In genomic region chr12:958449-959123, GRCh38 we compare ENCODE assay signal across 12 cellular contexts. TPM values are rescaled to one million over a fixed set of nuclear protein-coding genes. Genes with fewer than 3 reads are reported as not detected.
DNase-seq lines count a peak whose midpoint lies in the region; ATAC-seq, FAIRE-seq and TF ChIP-seq lines count a peak whose summit lies in the region.
"Had no signal": no experiment of that assay in that cellular context is flagged by ENCODE, and none has a peak within 500 bp of the region (broad histone marks: within the 10 kb centered on the region; RNA-seq: fewer than 3 reads in every experiment).

No MANE protein-coding gene starts in this region.

- no peaks in the 10 kb centered on the region for H3K9me3 Mint-ChIP-seq in osteocyte (ENCODE audit: unreplicated experiment)
- no peaks in the 10 kb centered on the region for H3K9me3 Mint-ChIP-seq in T-helper 2 cell treated with Interferon-gamma antibody and Interleukin-4, amounts not matched to agents 5 μg/mL and 100 μg/mL, for 36 hours

- H3K4me1 Mint-ChIP-seq in osteocyte (ENCODE audit: unreplicated experiment), result peaks cover 15% of the 10 kb centered on the region
- peaks cover 2% of the 10 kb centered on the region for H3K4me1 Mint-ChIP-seq in T-helper 2 cell treated with Interferon-gamma antibody and Interleukin-4, amounts not matched to agents 5 μg/mL and 100 μg/mL, for 36 hours (ENCODE audit: low read depth)

- H3K27me3 Mint-ChIP-seq in osteocyte (ENCODE audit: unreplicated experiment), result no peaks in the 10 kb centered on the region
- no peaks in the 10 kb centered on the region for H3K27me3 Mint-ChIP-seq in T-helper 2 cell treated with Interferon-gamma antibody and Interleukin-4, amounts not matched to agents 5 μg/mL and 100 μg/mL, for 36 hours (ENCODE audit: low read depth)

- peaks cover 8% of the 10 kb centered on the region for H3K4me1 ChIP-seq in OCI-LY3 (ENCODE audit: low read length)
- H3K4me1 ChIP-seq: ascending aorta had no signal

- no peak for DNase-seq in osteocyte (ENCODE audit: extremely low spot score, unreplicated experiment)
- DNase-seq in T-helper 2 cell treated with Interferon-gamma antibody and Interleukin-4, amounts not matched to agents 5 μg/mL and 100 μg/mL, for 36 hours (ENCODE audit: low spot score), result no peak
- no peak for DNase-seq in NOMO-1 (lab: John Stamatoyannopoulos, UW; ENCODE audit: unreplicated experiment in 2 of 2)
- DNase-seq in RCC 7860 (ENCODE audit: low spot score), result no peak
- DNase-seq: foreskin melanocyte; stimulated activated CD4-positive, alpha-beta T cell treated with anti-CD3 and anti-CD28 coated beads, Interleukin-1b, Interleukin-23, amount 100 ng/mL, for 48 hours; tibial artery had no signal

- no peaks in the 10 kb centered on the region for H3K36me3 ChIP-seq in OCI-LY3 (replicated peaks; ENCODE audit: low read depth, low read length)
- H3K36me3 ChIP-seq: ascending aorta, tibial artery had no signal

- H3K79me2 ChIP-seq in OCI-LY3 (ENCODE audit: low read length), result no peaks in the 10 kb centered on the region

- H3K4me2 ChIP-seq in OCI-LY3 (ENCODE audit: low read length), result peak overlapping the region; percentile 52

- H3K4me3 ChIP-seq in OCI-LY3 (ENCODE audit: low read length), result peak overlapping the region; percentile 33
- H3K4me3 ChIP-seq: ascending aorta, tibial artery had no signal

- FAIRE-seq in RCC 7860 (lab: Jason Lieb, UNC), result no peak

- no peaks in the 10 kb centered on the region for H3K27me3 ChIP-seq in OCI-LY3 (ENCODE audit: low read depth, low read length)
- H3K27me3 ChIP-seq: ascending aorta, tibial artery had no signal

- no peaks in the 10 kb centered on the region for H4K20me1 ChIP-seq in OCI-LY3 (ENCODE audit: insufficient read depth, low read length)

- H3K27ac ChIP-seq in OCI-LY3 (ENCODE audit: low read length), result no peak overlapping the region
- H3K27ac ChIP-seq: ascending aorta, tibial artery had no signal

- H3K27ac Mint-ChIP-seq in osteocyte (ENCODE audit: unreplicated experiment), result peak overlapping the region; percentile 13
- no peak overlapping the region for H3K27ac Mint-ChIP-seq in T-helper 2 cell treated with Interferon-gamma antibody and Interleukin-4, amounts not matched to agents 5 μg/mL and 100 μg/mL, for 36 hours

- H2AFZ ChIP-seq in OCI-LY3 (ENCODE audit: low read depth, low read length), result peak overlapping the region; percentile 90

- H3K36me3 Mint-ChIP-seq in osteocyte (ENCODE audit: unreplicated experiment), result no peaks in the 10 kb centered on the region
- no peaks in the 10 kb centered on the region for H3K36me3 Mint-ChIP-seq in T-helper 2 cell treated with Interferon-gamma antibody and Interleukin-4, amounts not matched to agents 5 μg/mL and 100 μg/mL, for 36 hours (ENCODE audit: low read depth)

- H3K9ac ChIP-seq in OCI-LY3 (ENCODE audit: low read length), result no peak overlapping the region

- TF ChIP-seq CTCF in OCI-LY3 (IDR thresholded peaks at IDR 0.05; ENCODE audit: low read depth, low read length) (no peak), osteocyte (IDR thresholded peaks at IDR 0.05) (no peak)

- ATAC-seq in GM18873 (IDR thresholded peaks at IDR 0.05; ENCODE audit: low FRiP score, unreplicated experiment) (peak; percentile 58), HG02623 (IDR thresholded peaks at IDR 0.05; ENCODE audit: unreplicated experiment) (peak; percentile 47), HG03280 (IDR thresholded peaks at IDR 0.05; ENCODE audit: unreplicated experiment) (no peak)

- H3K4me3 Mint-ChIP-seq in osteocyte (ENCODE audit: unreplicated experiment), result no peak overlapping the region
- H3K4me3 Mint-ChIP-seq in T-helper 2 cell treated with Interferon-gamma antibody and Interleukin-4, amounts not matched to agents 5 μg/mL and 100 μg/mL, for 36 hours, result no peak overlapping the region

- no peaks in the 10 kb centered on the region for H3K9me3 ChIP-seq in OCI-LY3 (ENCODE audit: insufficient read depth, low read length)
- H3K9me3 ChIP-seq: ascending aorta, tibial artery had no signal

RNA-seq across cellular contexts. Expression of gene RAD52, which starts 9.1 kb away (rescaled TPM):
- 15.4 and 17.8 TPM in 2 replicates for total RNA-seq in osteocyte

RNA-seq across cellular contexts. Expression of gene ERC1, which starts 32.4 kb away (rescaled TPM):
- total RNA-seq in osteocyte, result 79.5 and 83.9 TPM in 2 replicates
